In genomic region chr2:219509780-219510511, GRCh38 we compare ENCODE assay signal across 8 cellular contexts. TPM values are rescaled to one million over a fixed set of nuclear protein-coding genes. Genes with fewer than 3 reads are reported as not detected.
A peak's percentile ranks its signal among the peaks of the same experiment; 100 is the strongest.
DNase-seq lines count a peak whose midpoint lies in the region; TF ChIP-seq lines count a peak whose summit lies in the region.

No MANE protein-coding gene starts in this region.

- peaks cover 38% of the 10 kb centered on the region for H3K27me3 ChIP-seq in H7 (ENCODE audit: control insufficient read depth, insufficient read depth, low read length)
- H3K27me3 ChIP-seq in kidney epithelial cell (ENCODE audit: control insufficient read depth, insufficient read depth, low read length), result peaks cover 55% of the 10 kb centered on the region

- peak; percentile 54 for DNase-seq in EH (ENCODE audit: low read depth)
- peak; percentile 96 for DNase-seq in H7
- peak; percentile 64 for DNase-seq in NCI-H1092 treated with DMSO at 0.1 percent for 48 hours (lab: John Stamatoyannopoulos, UW)
- DNase-seq in cerebellum (ENCODE audit: low spot score), result peak; percentile 57
- DNase-seq in kidney epithelial cell (ENCODE audit: low read depth), result no peak
- DNase-seq in stimulated activated CD4-positive, alpha-beta T cell treated with anti-CD3 and anti-CD28 coated beads, Interleukin-4, amount 100 ng/mL, for 4 hours, result peak; percentile 34 to 41
- DNase-seq in NCI-H187 treated with DMSO at 0.1 percent for 48 hours (lab: John Stamatoyannopoulos, UW), result no peak

- H3K27ac ChIP-seq in VCaP, result no peak overlapping the region

- peak overlapping the region; percentile 43 for H3K4me3 ChIP-seq in H7 (ENCODE audit: insufficient read depth, low read depth, low read length)
- H3K4me3 ChIP-seq in kidney epithelial cell (ENCODE audit: low read depth, low read length), result no peak overlapping the region

- TF ChIP-seq CTCF in VCaP (conservative IDR thresholded peaks at IDR 0.05) (peak; percentile 83), kidney epithelial cell (IDR thresholded peaks at IDR 0.05; ENCODE audit: insufficient read depth, low read length, poor library complexity, severe bottlenecking) (peak; percentile 81)

- peaks cover 2% of the 10 kb centered on the region for H3K36me3 ChIP-seq in H7 (replicated peaks; ENCODE audit: control insufficient read depth, insufficient read depth, low read length)
- peaks cover 1% of the 10 kb centered on the region for H3K36me3 ChIP-seq in kidney epithelial cell (ENCODE audit: control insufficient read depth, insufficient read depth, low read length)

RNA-seq across cellular contexts. Expression of gene ASIC4, which starts 4.3 kb away (rescaled TPM):
- total RNA-seq in H7 (2014; rRNA removed; shearing (Covaris generic)), result 0.07 and 1.2 TPM in 2 replicates
- total RNA-seq in cerebellum (1.7 TPM), kidney epithelial cell (not detected in 2 replicates)

RNA-seq across cellular contexts. Expression of gene GMPPA, which starts 11.3 kb away (rescaled TPM):
- 53.4 and 71.7 TPM in 2 replicates for total RNA-seq in H7 (2014; rRNA removed; shearing (Covaris generic))
- total RNA-seq in cerebellum, result 6.8 TPM
- total RNA-seq in kidney epithelial cell, result 34.1 and 45.0 TPM in 2 replicates

RNA-seq across cellular contexts. Expression of gene CHPF, which starts 33.7 kb away (rescaled TPM):
- 104 and 113 TPM in 2 replicates for total RNA-seq in H7 (2014; rRNA removed; shearing (Covaris generic))
- total RNA-seq in cerebellum (21.4 TPM), kidney epithelial cell (285 and 333 TPM in 2 replicates)

RNA-seq across cellular contexts. Expression of gene TMEM198, which starts 33.9 kb away (rescaled TPM):
- 2.9 and 4.2 TPM in 2 replicates for total RNA-seq in H7 (2014; rRNA removed; shearing (Covaris generic))
- total RNA-seq in cerebellum (13.0 TPM), kidney epithelial cell (7.1 and 7.6 TPM in 2 replicates)

Comparison
In these comparisons a context has a peak if more than half of its experiments do, and no peak if none do; other contexts are left out.
1. DNase-seq: peak in EH (single experiment), H7 (single experiment), NCI-H1092 treated with DMSO at 0.1 percent for 48 hours (single experiment), cerebellum (single experiment) and stimulated activated CD4-positive, alpha-beta T cell treated with anti-CD3 and anti-CD28 coated beads, Interleukin-4, amount 100 ng/mL, for 4 hours (2 of 2); none in kidney epithelial cell (single experiment) and NCI-H187 treated with DMSO at 0.1 percent for 48 hours (single experiment).